10 cellular contexts compared by ENCODE assay signal in genomic region chr2:43171789-43172188, GRCh38. TPM values are rescaled to one million over a fixed set of nuclear protein-coding genes. Genes with fewer than 3 reads are reported as not detected.
DNase-seq lines count a peak whose midpoint lies in the region; ATAC-seq and TF ChIP-seq lines count a peak whose summit lies in the region.
"Had no signal": no experiment of that assay in that cellular context is flagged by ENCODE, and none has a peak within 500 bp of the region (broad histone marks: within the 10 kb centered on the region; RNA-seq: fewer than 3 reads in every experiment).

No MANE protein-coding gene starts in this region.

- no peak overlapping the region for H3K27ac Mint-ChIP-seq in activated T-cell treated with anti-CD3 and anti-CD28 coated beads, Interleukin-2, amount 50 U/mL, for 72 hours
- peak overlapping the region; percentile 75 for H3K27ac Mint-ChIP-seq in stimulated activated memory B cell treated with anti-CD40 and anti-IgM and Interleukin-4, amounts not matched to agents 10 μg/mL and 1 μg/mL and 100 μg/mL, for 72 hours

- peaks cover 92% of the 10 kb centered on the region for H3K4me1 Mint-ChIP-seq in activated T-cell treated with anti-CD3 and anti-CD28 coated beads, Interleukin-2, amount 50 U/mL, for 72 hours (ENCODE audit: low read depth)
- H3K4me1 Mint-ChIP-seq in stimulated activated memory B cell treated with anti-CD40 and anti-IgM and Interleukin-4, amounts not matched to agents 10 μg/mL and 1 μg/mL and 100 μg/mL, for 72 hours: peaks cover 83% of the 10 kb centered on the region

- H3K36me3 Mint-ChIP-seq in activated T-cell treated with anti-CD3 and anti-CD28 coated beads, Interleukin-2, amount 50 U/mL, for 72 hours (ENCODE audit: insufficient read depth in 2 of 2): peaks cover 3 to 4% of the 10 kb centered on the region in 2 donors
- no peaks in the 10 kb centered on the region for H3K36me3 Mint-ChIP-seq in stimulated activated memory B cell treated with anti-CD40 and anti-IgM and Interleukin-4, amounts not matched to agents 10 μg/mL and 1 μg/mL and 100 μg/mL, for 72 hours

- DNase-seq in activated T-cell treated with anti-CD3 and anti-CD28 coated beads, Interleukin-2, amount 50 U/mL, for 72 hours: no peak
- no peak for DNase-seq in activated T-cell treated with anti-CD3 and anti-CD28 coated beads for 4 hours
- peak; percentile 61 for DNase-seq in fibroblast of the aortic adventitia (ENCODE audit: low read depth)
- no peak for DNase-seq in SIG-M5 treated with dmso at 0.1 percent for 504 hours (lab: John Stamatoyannopoulos, UW; ENCODE audit: unreplicated experiment)
- DNase-seq: DMS79 treated with DMSO at 0.1 percent for 48 hours had no signal

- peak overlapping the region; percentile 27 to 30 for H3K4me3 Mint-ChIP-seq in activated T-cell treated with anti-CD3 and anti-CD28 coated beads, Interleukin-2, amount 50 U/mL, for 72 hours
- no peak overlapping the region for H3K4me3 Mint-ChIP-seq in stimulated activated memory B cell treated with anti-CD40 and anti-IgM and Interleukin-4, amounts not matched to agents 10 μg/mL and 1 μg/mL and 100 μg/mL, for 72 hours
- H3K4me3 Mint-ChIP-seq: H9 had no signal

- no peak for TF ChIP-seq CTCF in fibroblast of the aortic adventitia (IDR thresholded peaks at IDR 0.05; ENCODE audit: insufficient read depth, low read length)

- H3K4me3 ChIP-seq in fibroblast of the aortic adventitia (ENCODE audit: low read depth, low read length): no peak overlapping the region

- no peaks in the 10 kb centered on the region for H3K9me3 Mint-ChIP-seq in activated T-cell treated with anti-CD3 and anti-CD28 coated beads, Interleukin-2, amount 50 U/mL, for 72 hours
- H3K9me3 Mint-ChIP-seq in stimulated activated memory B cell treated with anti-CD40 and anti-IgM and Interleukin-4, amounts not matched to agents 10 μg/mL and 1 μg/mL and 100 μg/mL, for 72 hours: peaks cover 4% of the 10 kb centered on the region
- H3K9me3 Mint-ChIP-seq: H9 had no signal

- no peak for ATAC-seq in activated T-cell treated with anti-CD3 and anti-CD28 coated beads, Interleukin-2, amount 50 U/mL, for 72 hours (replicated peaks in 1 of 2)
- ATAC-seq in SK-N-SH treated with all-trans-retinoic acid at 6 μM for 48 hours: peak; percentile 48
- no peak for ATAC-seq in stimulated activated memory B cell treated with anti-CD40 and anti-IgM and Interleukin-4, amounts not matched to agents 10 μg/mL and 1 μg/mL and 100 μg/mL, for 72 hours
- ATAC-seq in HG03439 (IDR thresholded peaks at IDR 0.05; ENCODE audit: unreplicated experiment): no peak
- no peak for ATAC-seq in HG03432 (IDR thresholded peaks at IDR 0.05; ENCODE audit: unreplicated experiment)

- no peaks in the 10 kb centered on the region for H3K27me3 Mint-ChIP-seq in activated T-cell treated with anti-CD3 and anti-CD28 coated beads, Interleukin-2, amount 50 U/mL, for 72 hours (ENCODE audit: low read depth)
- H3K27me3 Mint-ChIP-seq in stimulated activated memory B cell treated with anti-CD40 and anti-IgM and Interleukin-4, amounts not matched to agents 10 μg/mL and 1 μg/mL and 100 μg/mL, for 72 hours: no peaks in the 10 kb centered on the region

TF ChIP-seq in SK-N-SH treated with all-trans-retinoic acid at 6 μM for 48 hours, 23 proteins besides CTCF, POLR2A, EP300 and RAD21:
- no peak for TF ChIP-seq CSDC2 (CRISPR knock-in tag; IDR thresholded peaks at IDR 0.05)

RNA-seq across cellular contexts. Expression of gene ZFP36L2, which starts 54.6 kb away (rescaled TPM):
- 10 to 100 TPM; 70.8 to 86.4 TPM for total RNA-seq in activated T-cell treated with anti-CD3 and anti-CD28 coated beads, Interleukin-2, amount 50 U/mL, for 72 hours
- 34.3 and 50.4 TPM in 2 replicates for total RNA-seq in fibroblast of the aortic adventitia (ENCODE audit: low replicate concordance)
